Comparison of ENCODE assay signal across 25 cellular contexts in genomic region chr7:13028731-13029099, GRCh38.
"Had no signal": no experiment of that assay in that cellular context is flagged by ENCODE, and none has a peak within 500 bp of the region (broad histone marks: within the 10 kb centered on the region; RNA-seq: fewer than 3 reads in every experiment).

No MANE protein-coding gene starts in this region.

- H3K36me3 ChIP-seq: left ventricle myocardium inferior, tibial artery, WERI-Rb-1 had no signal

- H3K27ac Mint-ChIP-seq: activated CD8-positive, alpha-beta T cell treated with anti-CD3 and anti-CD28 coated beads, Interleukin-2, amount 10 ng/mL, durations not matched to agents 7 days and 5 days; activated naive CD8-positive, alpha-beta T cell treated with anti-CD3 and anti-CD28 coated beads, Interleukin-2, amount 10 ng/mL, durations not matched to agents 7 days and 5 days; activated T-helper 17 cell treated with anti-CD3 and anti-CD28 coated beads, Interleukin-2, amount 50 U/mL, for 72 hours; dendritic cell treated with granulocyte-macrophage colony-stimulating factor and Interleukin-4, amounts not matched to agents 40 ng/mL and 50 ng/mL, for 4 days; natural killer cell; stimulated activated effector memory CD8-positive, alpha-beta T cell treated with anti-CD3 and anti-CD28 coated beads, Interleukin-12 subunit alpha, Interleukin-12 subunit beta, amount 100 ng/mL, for 72 hours; stimulated activated naive CD8-positive, alpha-beta T cell treated with anti-CD3 and anti-CD28 coated beads, Interleukin-15, amount 100 ng/mL, for 72 hours had no signal

- H3K4me3 ChIP-seq: left ventricle myocardium inferior, tibial artery had no signal

- H3K4me1 Mint-ChIP-seq: activated naive CD8-positive, alpha-beta T cell treated with anti-CD3 and anti-CD28 coated beads, Interleukin-2, amount 10 ng/mL, durations not matched to agents 7 days and 5 days; activated T-helper 17 cell treated with anti-CD3 and anti-CD28 coated beads, Interleukin-2, amount 50 U/mL, for 72 hours; natural killer cell; stimulated activated effector memory CD8-positive, alpha-beta T cell treated with anti-CD3 and anti-CD28 coated beads, Interleukin-12 subunit alpha, Interleukin-12 subunit beta, amount 100 ng/mL, for 72 hours; stimulated activated naive CD8-positive, alpha-beta T cell treated with anti-CD3 and anti-CD28 coated beads, Interleukin-15, amount 100 ng/mL, for 72 hours had no signal

- H3K9me3 Mint-ChIP-seq: activated naive CD8-positive, alpha-beta T cell treated with anti-CD3 and anti-CD28 coated beads, Interleukin-2, amount 10 ng/mL, durations not matched to agents 7 days and 5 days; activated T-helper 17 cell treated with anti-CD3 and anti-CD28 coated beads, Interleukin-2, amount 50 U/mL, for 72 hours; dendritic cell treated with granulocyte-macrophage colony-stimulating factor and Interleukin-4, amounts not matched to agents 40 ng/mL and 50 ng/mL, for 4 days; natural killer cell; stimulated activated effector memory CD8-positive, alpha-beta T cell treated with anti-CD3 and anti-CD28 coated beads, Interleukin-12 subunit alpha, Interleukin-12 subunit beta, amount 100 ng/mL, for 72 hours; stimulated activated naive CD8-positive, alpha-beta T cell treated with anti-CD3 and anti-CD28 coated beads, Interleukin-15, amount 100 ng/mL, for 72 hours had no signal

- H3K27me3 Mint-ChIP-seq: dendritic cell treated with granulocyte-macrophage colony-stimulating factor and Interleukin-4, amounts not matched to agents 40 ng/mL and 50 ng/mL, for 4 days; stimulated activated naive CD8-positive, alpha-beta T cell treated with anti-CD3 and anti-CD28 coated beads, Interleukin-15, amount 100 ng/mL, for 72 hours had no signal

- H3K9ac ChIP-seq: parathyroid adenoma had no signal

- H3K4me1 ChIP-seq: parathyroid adenoma, tibial artery had no signal

- H3K27ac ChIP-seq: foreskin keratinocyte, left ventricle myocardium inferior, parathyroid adenoma, tibial artery, WERI-Rb-1 had no signal

- ATAC-seq: activated CD8-positive, alpha-beta T cell treated with anti-CD3 and anti-CD28 coated beads, Interleukin-2, amount 10 ng/mL, durations not matched to agents 7 days and 5 days; activated T-helper 17 cell treated with anti-CD3 and anti-CD28 coated beads, Interleukin-2, amount 50 U/mL, for 72 hours; foreskin keratinocyte; natural killer cell; stimulated activated effector memory CD8-positive, alpha-beta T cell treated with anti-CD3 and anti-CD28 coated beads, Interleukin-12 subunit alpha, Interleukin-12 subunit beta, amount 100 ng/mL, for 72 hours; stimulated activated naive CD8-positive, alpha-beta T cell treated with anti-CD3 and anti-CD28 coated beads, Interleukin-15, amount 100 ng/mL, for 72 hours had no signal

- DNase-seq: activated CD4-positive, alpha-beta T cell treated with anti-CD3 and anti-CD28 coated beads, Interleukin-2, amount 50 U/mL, for 1 hour; activated CD4-positive, CD25-positive, alpha-beta regulatory T cell treated with anti-CD3 and anti-CD28 coated beads, Interleukin-2, amount 50 U/mL, for 72 hours; activated CD8-positive, alpha-beta T cell treated with anti-CD3 and anti-CD28 coated beads, Interleukin-2, amount 10 ng/mL, durations not matched to agents 7 days and 5 days; activated naive CD4-positive, alpha-beta T cell; activated naive CD8-positive, alpha-beta T cell treated with anti-CD3 and anti-CD28 coated beads, Interleukin-2, amount 10 ng/mL, durations not matched to agents 7 days and 5 days; activated T-cell treated with anti-CD3 and anti-CD28 coated beads, Interleukin-2, amount 50 U/mL, for 1 hour; amniotic stem cell; effector memory CD4-positive, alpha-beta T cell; foreskin keratinocyte; hippocampal formation; kidney glomerular epithelial cell; left ventricle myocardium inferior; midbrain; natural killer cell; right cardiac atrium; stimulated activated CD4-positive, alpha-beta T cell treated with anti-CD3 and anti-CD28 coated beads, Interleukin-2, amount 100 ng/mL, for 24 hours; stimulated activated naive CD8-positive, alpha-beta T cell treated with anti-CD3 and anti-CD28 coated beads, Interleukin-15, amount 100 ng/mL, for 72 hours; T-helper 1 cell; tibial artery; WERI-Rb-1 had no signal

- FAIRE-seq: TTC549 had no signal

- H3K36me3 Mint-ChIP-seq: activated naive CD8-positive, alpha-beta T cell treated with anti-CD3 and anti-CD28 coated beads, Interleukin-2, amount 10 ng/mL, durations not matched to agents 7 days and 5 days; natural killer cell; stimulated activated effector memory CD8-positive, alpha-beta T cell treated with anti-CD3 and anti-CD28 coated beads, Interleukin-12 subunit alpha, Interleukin-12 subunit beta, amount 100 ng/mL, for 72 hours had no signal

- H3K4me3 Mint-ChIP-seq: activated CD8-positive, alpha-beta T cell treated with anti-CD3 and anti-CD28 coated beads, Interleukin-2, amount 10 ng/mL, durations not matched to agents 7 days and 5 days; activated naive CD8-positive, alpha-beta T cell treated with anti-CD3 and anti-CD28 coated beads, Interleukin-2, amount 10 ng/mL, durations not matched to agents 7 days and 5 days; activated T-helper 17 cell treated with anti-CD3 and anti-CD28 coated beads, Interleukin-2, amount 50 U/mL, for 72 hours; dendritic cell treated with granulocyte-macrophage colony-stimulating factor and Interleukin-4, amounts not matched to agents 40 ng/mL and 50 ng/mL, for 4 days; natural killer cell; stimulated activated effector memory CD8-positive, alpha-beta T cell treated with anti-CD3 and anti-CD28 coated beads, Interleukin-12 subunit alpha, Interleukin-12 subunit beta, amount 100 ng/mL, for 72 hours; stimulated activated naive CD8-positive, alpha-beta T cell treated with anti-CD3 and anti-CD28 coated beads, Interleukin-15, amount 100 ng/mL, for 72 hours had no signal

- H3K79me2 ChIP-seq: parathyroid adenoma had no signal

- H3K27me3 ChIP-seq: foreskin keratinocyte, tibial artery had no signal

- H3K9me3 ChIP-seq: left ventricle myocardium inferior, tibial artery had no signal

- H2AFZ ChIP-seq: parathyroid adenoma had no signal
